26 cellular contexts compared by ENCODE assay signal in the genomic region with DNA sequence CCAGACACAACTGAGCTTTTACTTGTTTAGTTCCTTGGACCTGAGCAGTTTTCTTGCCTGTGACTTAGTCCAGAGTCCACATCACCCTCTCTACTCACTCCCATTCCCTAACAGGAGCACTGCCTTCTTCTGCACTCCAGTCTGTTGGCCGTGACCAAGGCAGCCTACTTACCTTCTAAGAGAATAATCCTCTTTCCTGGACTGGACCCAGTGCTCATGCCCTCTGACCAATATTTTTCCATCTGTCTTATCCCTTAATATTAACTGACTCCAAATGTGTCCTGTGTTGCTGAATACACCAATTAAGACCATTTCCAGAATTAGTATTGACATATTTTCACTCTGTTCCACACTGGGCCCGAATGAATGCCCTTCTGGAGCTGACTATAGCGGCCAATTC.
"Had no signal": no experiment of that assay in that cellular context is flagged by ENCODE, and none has a peak within 500 bp of the region (broad histone marks: within the 10 kb centered on the region; RNA-seq: fewer than 3 reads in every experiment).

No MANE protein-coding gene starts in this region.

- H3K36me3 ChIP-seq: left lung, ovary, right atrium auricular region, right lobe of liver, stomach, thyroid gland, transverse colon, upper lobe of left lung had no signal

- H3K27me3 ChIP-seq: left lung, ovary, right atrium auricular region, right lobe of liver, stomach, testis, thyroid gland, transverse colon, upper lobe of left lung had no signal

- H3K4me1 ChIP-seq: left lung, right atrium auricular region, right lobe of liver, stomach, testis, thyroid gland, transverse colon, upper lobe of left lung had no signal

- H3K4me2 ChIP-seq: smooth muscle cell had no signal

- H3K4me3 ChIP-seq: left lung, lung, mucosa of descending colon, ovary, right atrium auricular region, right lobe of liver, smooth muscle cell, stomach, testis, thyroid gland, transverse colon, upper lobe of left lung had no signal

- ATAC-seq: left lung; naive thymus-derived CD4-positive, alpha-beta T cell; natural killer cell treated with Interleukin-12 subunit alpha and Interleukin-12 subunit beta and Interleukin-15 and Interleukin-18, amount 100 ng/mL, for 72 hours; right lobe of liver; stimulated activated memory B cell treated with anti-CD40 and anti-IgM and Interleukin-4, amounts not matched to agents 10 μg/mL and 1 μg/mL and 100 μg/mL, for 72 hours; stimulated activated naive CD8-positive, alpha-beta T cell treated with anti-CD3 and anti-CD28 coated beads, Interleukin-15, Interleukin-2, amounts not matched to agents 100 U/mL and 50 U/mL, for 24 hours had no signal

- H3K9me3 Mint-ChIP-seq: stimulated activated memory B cell treated with anti-CD40 and anti-IgM and Interleukin-4, amounts not matched to agents 10 μg/mL and 1 μg/mL and 100 μg/mL, for 72 hours had no signal

- DNase-seq: hypothalamus; immature natural killer cell; kidney; left colon; left lung; midbrain; mucosa of descending colon; naive thymus-derived CD4-positive, alpha-beta T cell; ovary; right lobe of liver; stimulated activated CD4-positive, alpha-beta T cell treated with anti-CD3 and anti-CD28 coated beads, Interleukin-1b, Interleukin-23, amount 100 ng/mL, for 48 hours; stimulated activated CD4-positive, alpha-beta T cell treated with anti-CD3 and anti-CD28 coated beads, Interleukin-2, amount 100 ng/mL, for 48 hours; stimulated activated CD4-positive, alpha-beta T cell treated with anti-CD3 and anti-CD28 coated beads, Interleukin-4, amount 100 ng/mL, for 4 hours; stimulated activated CD8-positive, alpha-beta memory T cell treated with anti-CD3 and anti-CD28 coated beads, Interleukin-4, amount 100 ng/mL, for 48 hours; stimulated activated naive CD8-positive, alpha-beta T cell treated with anti-CD3 and anti-CD28 coated beads, Interleukin-15, Interleukin-2, amounts not matched to agents 100 U/mL and 50 U/mL, for 24 hours; stomach; testis; thyroid gland; transverse colon; upper lobe of left lung had no signal

- H3K27ac ChIP-seq: left lung, ovary, right atrium auricular region, right lobe of liver, stomach, testis, thyroid gland, transverse colon, upper lobe of left lung had no signal

- H3K27ac Mint-ChIP-seq: immature natural killer cell; naive thymus-derived CD4-positive, alpha-beta T cell; natural killer cell treated with Interleukin-12 subunit alpha and Interleukin-12 subunit beta and Interleukin-15 and Interleukin-18, amount 100 ng/mL, for 72 hours; progenitor cell of endocrine pancreas; stimulated activated memory B cell treated with anti-CD40 and anti-IgM and Interleukin-4, amounts not matched to agents 10 μg/mL and 1 μg/mL and 100 μg/mL, for 72 hours had no signal

- H3K9me3 ChIP-seq: left lung, mucosa of descending colon, ovary, right atrium auricular region, right lobe of liver, stomach, testis, thyroid gland, transverse colon, upper lobe of left lung had no signal

- H3K4me1 Mint-ChIP-seq: immature natural killer cell; naive thymus-derived CD4-positive, alpha-beta T cell; stimulated activated memory B cell treated with anti-CD40 and anti-IgM and Interleukin-4, amounts not matched to agents 10 μg/mL and 1 μg/mL and 100 μg/mL, for 72 hours had no signal

- H3K27me3 Mint-ChIP-seq: naive thymus-derived CD4-positive, alpha-beta T cell; natural killer cell treated with Interleukin-12 subunit alpha and Interleukin-12 subunit beta and Interleukin-15 and Interleukin-18, amount 100 ng/mL, for 72 hours; progenitor cell of endocrine pancreas; stimulated activated memory B cell treated with anti-CD40 and anti-IgM and Interleukin-4, amounts not matched to agents 10 μg/mL and 1 μg/mL and 100 μg/mL, for 72 hours had no signal

- H3K4me3 Mint-ChIP-seq: immature natural killer cell; naive thymus-derived CD4-positive, alpha-beta T cell; natural killer cell treated with Interleukin-12 subunit alpha and Interleukin-12 subunit beta and Interleukin-15 and Interleukin-18, amount 100 ng/mL, for 72 hours; stimulated activated memory B cell treated with anti-CD40 and anti-IgM and Interleukin-4, amounts not matched to agents 10 μg/mL and 1 μg/mL and 100 μg/mL, for 72 hours had no signal

- H3K36me3 Mint-ChIP-seq: immature natural killer cell; naive thymus-derived CD4-positive, alpha-beta T cell; natural killer cell treated with Interleukin-12 subunit alpha and Interleukin-12 subunit beta and Interleukin-15 and Interleukin-18, amount 100 ng/mL, for 72 hours; stimulated activated memory B cell treated with anti-CD40 and anti-IgM and Interleukin-4, amounts not matched to agents 10 μg/mL and 1 μg/mL and 100 μg/mL, for 72 hours had no signal
